In genomic region chr12:96906849-96907664, GRCh38 we compare ENCODE assay signal across 1 cellular context.
TF ChIP-seq lines count a peak whose summit lies in the region.

TSS of gene NEDD1 (plus strand) at chr12:96907257. CDS start at chr12:96909760, 2,503 bp downstream.

TF ChIP-seq in H1, 55 proteins besides CTCF, POLR2A, EP300 and RAD21:
- TF ChIP-seq CTBP2 (IDR thresholded peaks at IDR 0.05; ENCODE audit: borderline replicate concordance, insufficient read depth, insufficient read length, low read length): peak; percentile 31
- TF ChIP-seq JUND (IDR thresholded peaks at IDR 0.05; ENCODE audit: low read length): peak; percentile 73
- TF ChIP-seq PHF8 (conservative IDR thresholded peaks at IDR 0.05; ENCODE audit: low read depth, low read length): peak; percentile 61
- TF ChIP-seq POLR2AphosphoS5 (IDR thresholded peaks at IDR 0.05; ENCODE audit: low read depth, low read length): peak; percentile 34; the same call in 1 of the 2 replicates
- peak; percentile 6 for TF ChIP-seq EZH2 (IDR thresholded peaks at IDR 0.05; ENCODE audit: low read depth, low read length, severe bottlenecking)
- TF ChIP-seq KDM4A (IDR thresholded peaks at IDR 0.05; ENCODE audit: low read depth, low read length, severe bottlenecking): peak; percentile 71
- TF ChIP-seq ASH2L (IDR thresholded peaks at IDR 0.05; ENCODE audit: low read length): peak; percentile 99
- TF ChIP-seq SRF (IDR thresholded peaks at IDR 0.05; ENCODE audit: low read depth, low read length): no peak
- TF ChIP-seq TAF7 (optimal IDR thresholded peaks at IDR 0.05; ENCODE audit: borderline replicate concordance, low read depth, low read length): no peak
- TF ChIP-seq GABPA (IDR thresholded peaks at IDR 0.05; ENCODE audit: borderline replicate concordance, insufficient read depth, low read length): peak; percentile 90
- peak; percentile 73; the same call in 1 of the 2 replicates for TF ChIP-seq ATF2 (IDR thresholded peaks at IDR 0.05; ENCODE audit: low read length)
- no peak for TF ChIP-seq KDM5A (IDR thresholded peaks at IDR 0.05; ENCODE audit: low read length)
- 0 out of 2 replicates have a peak, but pooled peaks have one; percentile 12 for TF ChIP-seq RXRA (IDR thresholded peaks at IDR 0.05; ENCODE audit: insufficient read depth, low read depth, low read length)
- 0 out of 4 replicates have a peak, but pooled peaks of 1 of the 2 experiments have one; percentile 31 for TF ChIP-seq SIN3A (conservative IDR thresholded peaks at IDR 0.05 in 1 of 2, IDR thresholded peaks at IDR 0.05 in 1 of 2; ENCODE audit: low read depth in 1 of 2, low read length in 2 of 2)
- TF ChIP-seq SP2 (IDR thresholded peaks at IDR 0.05; ENCODE audit: low read length): peak; percentile 26; the same call in 1 of the 2 replicates
- TF ChIP-seq KDM1A (IDR thresholded peaks at IDR 0.05; ENCODE audit: borderline replicate concordance, low read length): peak; percentile 74; the same call in 1 of the 2 replicates
- TF ChIP-seq CBX5 (IDR thresholded peaks at IDR 0.05; ENCODE audit: low read depth, low read length): no peak
- peak; percentile 92 for TF ChIP-seq CREB1 (IDR thresholded peaks at IDR 0.05)
- TF ChIP-seq TAF1 (IDR thresholded peaks at IDR 0.05; ENCODE audit: low read depth, low read length): peak; percentile 66; the same call in 1 of the 2 replicates
- TF ChIP-seq EGR1 (IDR thresholded peaks at IDR 0.05; ENCODE audit: borderline replicate concordance, low read depth, low read length): peak; percentile 29; the same call in 1 of the 2 replicates
- peak; percentile 47; the same call in 1 of the 2 replicates for TF ChIP-seq TBP (IDR thresholded peaks at IDR 0.05; ENCODE audit: low read depth, low read length)
- peak; percentile 96; the same call in 1 of the 2 replicates for TF ChIP-seq RBBP5 (IDR thresholded peaks at IDR 0.05; ENCODE audit: borderline replicate concordance, low read depth, low read length)
- no peak for TF ChIP-seq HDAC6 (IDR thresholded peaks at IDR 0.05; ENCODE audit: low read depth, low read length)
